ENCODE assay signal across 9 cellular contexts in genomic region chr7:133051066-133051465, GRCh38. TPM values are rescaled to one million over a fixed set of nuclear protein-coding genes. Genes with fewer than 3 reads are reported as not detected.
DNase-seq lines count a peak whose midpoint lies in the region; ATAC-seq and TF ChIP-seq lines count a peak whose summit lies in the region.
"Had no signal": no experiment of that assay in that cellular context is flagged by ENCODE, and none has a peak within 500 bp of the region (broad histone marks: within the 10 kb centered on the region; RNA-seq: fewer than 3 reads in every experiment).

No MANE protein-coding gene starts in this region.

- H3K27ac Mint-ChIP-seq in Calu3 (ENCODE audit: unreplicated experiment): no peak overlapping the region

- H3F3A ChIP-seq in OCI-LY1 (ENCODE audit: insufficient read depth, low read length): no peaks in the 10 kb centered on the region

- no peak overlapping the region for H2AFZ ChIP-seq in OCI-LY1 (ENCODE audit: low read length)

- TF ChIP-seq CTCF in AG04450 (IDR thresholded peaks at IDR 0.05; ENCODE audit: low read depth, low read length) (peak; percentile 55), OCI-LY1 (IDR thresholded peaks at IDR 0.05; ENCODE audit: low read length) (peak; percentile 63), Calu3 (IDR thresholded peaks at IDR 0.05; ENCODE audit: unreplicated experiment) (no peak)

- H3K27me3 ChIP-seq in AG04450 (ENCODE audit: control insufficient read depth, insufficient read depth, low read length): no peaks in the 10 kb centered on the region
- no peaks in the 10 kb centered on the region for H3K27me3 ChIP-seq in OCI-LY1 (ENCODE audit: insufficient read depth, low read length)

- intact Hi-C loops in Calu3 (cut with micrococcal nuclease; ENCODE audit: unreplicated experiment): no loop called here

- CTCF ChIA-PET in AG04450 (lab: Charles Lee) (interaction anchor here (1.0 to 2.3 kb wide), 6 partner anchors 11 to 1090 kb away, joined by 3 to 8 read pairs (median 4); no protein-coding TSS in a partner anchor), Calu3 (lab: Charles Lee) (interaction anchor here (0.6 kb wide), 1 partner anchor 22 kb away, joined by 3 read pairs; no protein-coding TSS in a partner anchor)

- peaks cover 66% of the 10 kb centered on the region for H3K79me2 ChIP-seq in OCI-LY1 (ENCODE audit: insufficient read depth, low read length)

- H3K4me2 ChIP-seq in OCI-LY1 (ENCODE audit: low read length): no peak overlapping the region; the same call in 1 of the 2 replicates

- no peaks in the 10 kb centered on the region for H3K36me3 Mint-ChIP-seq in Calu3 (ENCODE audit: insufficient read depth, unreplicated experiment)

- peak; percentile 42 for DNase-seq in AG04450 (ENCODE audit: low read depth, low spot score)
- DNase-seq in glomerular visceral epithelial cell (ENCODE audit: extremely low spot score): peak; percentile 37
- DNase-seq in Calu3: no peak
- no peak for DNase-seq in NCI-H1092 (lab: John Stamatoyannopoulos, UW)
- DNase-seq: NCI-H510A treated with DMSO at 0.1 percent for 48 hours had no signal

- H3K27ac ChIP-seq in AG04450 (ENCODE audit: low read depth, low read length) (no peak overlapping the region), OCI-LY1 (ENCODE audit: low read depth, low read length, poor library complexity, severe bottlenecking) (no peak overlapping the region)

- peaks cover 2% of the 10 kb centered on the region for H3K4me1 Mint-ChIP-seq in Calu3 (ENCODE audit: low read depth, unreplicated experiment)

- H3K9me3 ChIP-seq in AG04450 (ENCODE audit: control insufficient read depth, insufficient read depth, low read length) (no peaks in the 10 kb centered on the region), OCI-LY1 (ENCODE audit: low read length) (no peaks in the 10 kb centered on the region)

- H3K4me3 ChIP-seq in AG04450 (ENCODE audit: low read depth, low read length): no peak overlapping the region
- no peak overlapping the region for H3K4me3 ChIP-seq in OCI-LY1 (ENCODE audit: low read depth, low read length, poor library complexity, severe bottlenecking)

- H3K9me3 Mint-ChIP-seq in Calu3 (ENCODE audit: low read depth, unreplicated experiment): no peaks in the 10 kb centered on the region

- no peaks in the 10 kb centered on the region for H4K20me1 ChIP-seq in OCI-LY1 (ENCODE audit: insufficient read depth, low read length)

- no TSS peak for BruUV-seq in Calu3 (replicated peaks; lab: Mats Ljungman, UMichigan)

- peaks cover 17% of the 10 kb centered on the region for H3K36me3 ChIP-seq in OCI-LY1 (ENCODE audit: insufficient read depth, low read length)

- H3K4me1 ChIP-seq in OCI-LY1 (ENCODE audit: insufficient read depth, low read length, severe bottlenecking): peaks cover 27% of the 10 kb centered on the region

- H3K4me3 Mint-ChIP-seq in Calu3 (ENCODE audit: low read depth, unreplicated experiment): no peak overlapping the region

- no peaks in the 10 kb centered on the region for H3K27me3 Mint-ChIP-seq in Calu3 (ENCODE audit: unreplicated experiment)

- ATAC-seq in GM19351 (IDR thresholded peaks at IDR 0.05; ENCODE audit: unreplicated experiment) (peak; percentile 47), HG03565 (IDR thresholded peaks at IDR 0.05; ENCODE audit: unreplicated experiment) (no peak), HG02642 (IDR thresholded peaks at IDR 0.05; ENCODE audit: poor library complexity, unreplicated experiment) (no peak)

- POLR2A ChIA-PET in AG04450 (lab: Yijun Ruan, JAX): no interaction called here

- H3K9me2 ChIP-seq in OCI-LY1 (ENCODE audit: low read depth, low read length): no peaks in the 10 kb centered on the region

- H3K9ac ChIP-seq in OCI-LY1 (ENCODE audit: low read length): no peak overlapping the region

RNA-seq across cellular contexts. Expression of gene CHCHD3, which starts 30.8 kb away (rescaled TPM):
- polyA plus RNA-seq in AG04450 (2011; rRNA removed): 69.4 and 77.8 TPM in 2 replicates
- polyA minus RNA-seq in AG04450 (2011; rRNA and poly(A)+ RNA removed): 42.9 and 51.4 TPM in 2 replicates
- total RNA-seq in Calu3 (2022): 82.2 and 89.9 TPM in 2 replicates

Comparison
In these comparisons a context has a peak if more than half of its experiments do, and no peak if none do; other contexts are left out.
1. DNase-seq: peak in AG04450 (single experiment) and glomerular visceral epithelial cell (single experiment); none in Calu3 (single experiment) and NCI-H1092 (single experiment).